Comparison of ENCODE assay signal across 8 cellular contexts in the genomic region with DNA sequence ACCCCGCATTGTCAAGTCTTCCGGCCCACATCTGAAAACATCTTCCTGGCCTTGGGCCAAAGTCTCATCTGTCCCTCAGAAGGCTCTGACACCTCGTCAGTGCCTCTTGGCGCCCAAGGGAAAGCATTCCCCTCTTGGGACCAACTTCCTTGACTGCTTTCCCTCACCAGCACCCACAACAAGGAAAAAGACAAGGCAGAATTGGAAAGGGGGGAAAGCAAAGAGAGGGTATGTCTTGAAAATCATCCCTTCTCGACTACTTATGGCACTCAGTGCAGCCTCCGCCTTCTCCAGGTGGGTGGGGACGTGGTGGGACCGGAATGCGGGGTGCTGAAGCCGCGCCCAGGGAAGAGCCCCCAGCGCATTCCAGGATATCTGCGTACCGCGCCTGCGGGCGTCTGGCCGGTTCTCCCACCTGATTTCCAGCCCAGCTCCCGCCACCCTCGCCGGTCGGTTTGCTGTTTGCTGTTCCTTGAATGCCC. TPM values are rescaled to one million over a fixed set of nuclear protein-coding genes. Genes with fewer than 3 reads are reported as not detected.
DNase-seq lines count a peak whose midpoint lies in the region; ATAC-seq, FAIRE-seq and TF ChIP-seq lines count a peak whose summit lies in the region.

No MANE protein-coding gene starts in this region.

- FAIRE-seq in frontal cortex (lab: Jason Lieb, UNC) = no peak

- WGBS in mesendoderm (ENCODE audit: extremely low coverage, insufficient coverage, low lambda C conversion rate) = no CpG with 5 or more reads among the region's 22 CpGs

- H4K5ac ChIP-seq in mesendoderm (ENCODE audit: low read length) = no peak overlapping the region

- H3K23ac ChIP-seq in mesendoderm (ENCODE audit: low read length) = no peak overlapping the region

- H3K27ac ChIP-seq in coronary artery (peak overlapping the region; percentile 93 to 99), mesendoderm (ENCODE audit: low read depth, low read length) (peak overlapping the region; percentile 83), uterus (peak overlapping the region; percentile 95 to 96)

- no peak overlapping the region for H2BK15ac ChIP-seq in mesendoderm (replicated peaks; ENCODE audit: low read depth)

- H3K9me3 ChIP-seq in NT2/D1 (ENCODE audit: insufficient read depth, low read length) (no peaks in the 10 kb centered on the region), uterus (no peaks in the 10 kb centered on the region)

- peaks cover 10% of the 10 kb centered on the region for H3K79me1 ChIP-seq in mesendoderm (ENCODE audit: low read length)

- TF ChIP-seq CTCF in AG09309 (IDR thresholded peaks at IDR 0.05; ENCODE audit: control insufficient read depth, insufficient read depth, low read depth, low read length, missing control alignments) = no peak
- TF ChIP-seq CTCF in coronary artery (IDR thresholded peaks at IDR 0.05) = no peak
- no peak for TF ChIP-seq CTCF in uterus (IDR thresholded peaks at IDR 0.05)

- H3K4ac ChIP-seq in mesendoderm (ENCODE audit: low read depth, low read length) = peak overlapping the region; percentile 83

- H3K4me1 ChIP-seq in NT2/D1 (ENCODE audit: insufficient read depth, insufficient read length) (peaks cover 14% of the 10 kb centered on the region), mesendoderm (ENCODE audit: control insufficient read depth, low read depth, low read length) (peaks cover 5% of the 10 kb centered on the region), uterus (peaks cover 3 to 15% of the 10 kb centered on the region in 2 donors)

- peak overlapping the region; percentile 29 for H2BK120ac ChIP-seq in mesendoderm (ENCODE audit: low read depth, low read length)

- peak overlapping the region; percentile 66 for H2BK5ac ChIP-seq in mesendoderm (ENCODE audit: low read length)

- intact Hi-C loops in uterus (cut with DNase I; ENCODE audit: low total_unique reads) = no loop called here

- no peak overlapping the region for H4K8ac ChIP-seq in mesendoderm (ENCODE audit: low read depth, low read length)

- H3K4me2 ChIP-seq in mesendoderm (ENCODE audit: low read length) = peak overlapping the region; percentile 39

- H3K9ac ChIP-seq in NT2/D1 (ENCODE audit: insufficient read length, low read depth) (peak overlapping the region; percentile 91), mesendoderm (ENCODE audit: low read length) (peak overlapping the region; percentile 84)

- H3K36me3 ChIP-seq in NT2/D1 (ENCODE audit: insufficient read depth, insufficient read length, low read length) = peaks cover 42% of the 10 kb centered on the region
- H3K36me3 ChIP-seq in mesendoderm (ENCODE audit: control insufficient read depth, insufficient read depth, low read length) = peaks cover 7% of the 10 kb centered on the region
- H3K36me3 ChIP-seq in uterus = no peaks in the 10 kb centered on the region

- ATAC-seq in GM18907 (IDR thresholded peaks at IDR 0.05; ENCODE audit: unreplicated experiment) (peak; percentile 2), HG02884 (IDR thresholded peaks at IDR 0.05; ENCODE audit: unreplicated experiment) (no peak)

- H3K27me3 ChIP-seq in NT2/D1 (ENCODE audit: insufficient read depth, insufficient read length) = no peaks in the 10 kb centered on the region
- no peaks in the 10 kb centered on the region for H3K27me3 ChIP-seq in mesendoderm (ENCODE audit: insufficient read depth, low read length, poor library complexity)
- no peaks in the 10 kb centered on the region for H3K27me3 ChIP-seq in uterus

- H3K56ac ChIP-seq in mesendoderm (ENCODE audit: low read length) = peak overlapping the region; percentile 93

- peak overlapping the region; percentile 3 for H3K18ac ChIP-seq in mesendoderm (ENCODE audit: low read length)

- TF ChIP-seq POLR2A in uterus (IDR thresholded peaks at IDR 0.05) = no peak

- H2AK5ac ChIP-seq in mesendoderm (ENCODE audit: low read length) = peak overlapping the region; percentile 15

- peaks cover 28% of the 10 kb centered on the region for H3K79me2 ChIP-seq in mesendoderm (ENCODE audit: control insufficient read depth, insufficient read depth, low read length)

- H3K4me3 ChIP-seq in AG09309 (ENCODE audit: control insufficient read depth, low read depth, low read length) (peak overlapping the region; percentile 81), NT2/D1 (ENCODE audit: insufficient read length, low read depth) (peak overlapping the region; percentile 55), coronary artery (peak overlapping the region; percentile 77), mesendoderm (ENCODE audit: low read length) (peak overlapping the region; percentile 57), uterus (peak overlapping the region; percentile 68 to 86)

- no peak for DNase-seq in AG09309 (ENCODE audit: low read depth)
- peak; percentile 74 for DNase-seq in NT2/D1 (ENCODE audit: low read depth, low spot score)
- DNase-seq in coronary artery (ENCODE audit: low spot score) = no peak
- peak; percentile 96 for DNase-seq in mesendoderm
- peak in 1 of 2 donors; percentile 48 for DNase-seq in uterus
- no peak for DNase-seq in frontal cortex (ENCODE audit: low spot score in 2 of 2)

RNA-seq across cellular contexts. Expression of a gene that starts 0.6 kb away (rescaled TPM):
- polyA plus RNA-seq in mesendoderm (2013, experiment 1 of 2) = 162 TPM
- 160 TPM for polyA plus RNA-seq in mesendoderm (2013, experiment 2 of 2)
- total RNA-seq in uterus (10 to 100 TPM; 66.3 to 96.2 (median 83.6) TPM), frontal cortex (24.1 TPM)

RNA-seq across cellular contexts. Expression of a gene that starts 3.8 kb away (rescaled TPM):
- 15.2 TPM for polyA plus RNA-seq in mesendoderm (2013, experiment 1 of 2)
- 13.7 TPM for polyA plus RNA-seq in mesendoderm (2013, experiment 2 of 2)
- total RNA-seq in uterus (10 to 100 TPM in 3 of 4 donors, 1 to 10 TPM in 1; 1.8 to 16.1 (median 13.0) TPM), frontal cortex (7.7 TPM)

RNA-seq across cellular contexts. Expression of a gene that starts 5.5 kb away (rescaled TPM):
- polyA plus RNA-seq in mesendoderm (2013, experiment 1 of 2) = 15.4 TPM
- polyA plus RNA-seq in mesendoderm (2013, experiment 2 of 2) = 14.7 TPM
- total RNA-seq in uterus (10 to 100 TPM in 2 of 4 donors, 1 to 10 TPM in 2; 5.9 to 57.2 (median 15.5) TPM), frontal cortex (2.4 TPM)

RNA-seq across cellular contexts. Expression of a gene that starts 13.6 kb away (rescaled TPM):
- polyA plus RNA-seq in mesendoderm (2013, experiment 1 of 2) = 106 TPM
- 103 TPM for polyA plus RNA-seq in mesendoderm (2013, experiment 2 of 2)
- 100 to 1,000 TPM in 3 of 4 donors, 10 to 100 TPM in 1; 91.1 to 253 (median 175) TPM for total RNA-seq in uterus
- 57.5 TPM for total RNA-seq in frontal cortex

RNA-seq across cellular contexts. Expression of a gene that starts 17.4 kb away (rescaled TPM):
- polyA plus RNA-seq in mesendoderm (2013, experiment 1 of 2) = 32.3 TPM
- 29.1 TPM for polyA plus RNA-seq in mesendoderm (2013, experiment 2 of 2)
- 10 to 100 TPM in 3 of 4 donors, 1 to 10 TPM in 1; 5.6 to 94.9 (median 30.1) TPM for total RNA-seq in uterus
- total RNA-seq in frontal cortex = 16.3 TPM

Comparison
In these comparisons a context has a peak if more than half of its experiments do, and no peak if none do; other contexts are left out.
1. DNase-seq: peak in NT2/D1 (single experiment) and mesendoderm (single experiment); none in AG09309 (single experiment), coronary artery (single experiment) and frontal cortex (0 of 2).
2. Peak in every context shown above with its lines, with median percentiles within 50 percentile points of each other: H3K4me3 ChIP-seq and H3K27ac ChIP-seq.